Comparison of ENCODE assay signal across 27 cellular contexts in the genomic region with DNA sequence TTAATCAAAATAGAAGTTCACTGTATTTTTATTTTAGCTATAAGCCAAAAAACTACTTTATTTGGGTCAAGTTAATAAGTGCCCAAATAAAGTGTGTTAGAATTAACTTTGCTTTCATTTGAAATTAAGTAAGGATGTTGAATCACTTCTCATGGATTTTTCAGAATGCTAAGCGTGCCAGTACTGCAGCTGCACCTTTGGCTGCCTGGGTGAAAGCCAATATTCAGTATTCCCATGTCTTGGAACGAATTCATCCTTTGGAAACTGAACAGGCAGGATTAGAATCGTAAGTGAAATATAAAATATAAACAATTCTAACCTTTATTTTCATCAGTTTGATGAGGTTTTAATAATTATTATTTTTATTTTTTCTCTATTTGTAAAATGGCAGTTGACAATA.
A peak's percentile ranks its signal among the peaks of the same experiment; 100 is the strongest.
DNase-seq lines count a peak whose midpoint lies in the region; ATAC-seq, FAIRE-seq and TF ChIP-seq lines count a peak whose summit lies in the region.
"Had no signal": no experiment of that assay in that cellular context is flagged by ENCODE, and none has a peak within 500 bp of the region (broad histone marks: within the 10 kb centered on the region; RNA-seq: fewer than 3 reads in every experiment).

No MANE protein-coding gene starts in this region.

- intact Hi-C loops in activated naive CD4-positive, alpha-beta T cell treated with anti-CD3 and anti-CD28 coated beads for 36 hours (cut with micrococcal nuclease): no loop called here
- intact Hi-C loops in naive thymus-derived CD4-positive, alpha-beta T cell (cut with micrococcal nuclease): no loop called here

- FAIRE-seq in astrocyte (lab: Jason Lieb, UNC): no peak
- FAIRE-seq: GM12892, HepG2 had no signal

- no peaks in the 10 kb centered on the region for H3K4me1 Mint-ChIP-seq in astrocyte (ENCODE audit: low read depth, unreplicated experiment)
- H3K4me1 Mint-ChIP-seq in activated naive CD4-positive, alpha-beta T cell treated with anti-CD3 and anti-CD28 coated beads for 36 hours (ENCODE audit: low read depth): no peaks in the 10 kb centered on the region
- no peaks in the 10 kb centered on the region for H3K4me1 Mint-ChIP-seq in naive thymus-derived CD4-positive, alpha-beta T cell
- H3K4me1 Mint-ChIP-seq: CD8-positive, alpha-beta memory T cell had no signal

- H3K27ac ChIP-seq in astrocyte (ENCODE audit: low read depth, low read length) (no peak overlapping the region), fibroblast of lung (ENCODE audit: insufficient read depth, low read length) (no peak overlapping the region)
- H3K27ac ChIP-seq in naive thymus-derived CD4-positive, alpha-beta T cell (ENCODE audit: low read depth, low read length): no peak overlapping the region
- H3K27ac ChIP-seq: C4-2B, HL-60 had no signal

- H3K4me2 ChIP-seq in astrocyte (ENCODE audit: low read length) (no peak overlapping the region), fibroblast of lung (ENCODE audit: extremely low read depth, insufficient read depth, low read length) (no peak overlapping the region)

- H3K27me3 Mint-ChIP-seq in astrocyte (ENCODE audit: low read depth, unreplicated experiment): no peaks in the 10 kb centered on the region
- H3K27me3 Mint-ChIP-seq in activated naive CD4-positive, alpha-beta T cell treated with anti-CD3 and anti-CD28 coated beads for 36 hours (ENCODE audit: low read depth): no peaks in the 10 kb centered on the region
- H3K27me3 Mint-ChIP-seq in naive thymus-derived CD4-positive, alpha-beta T cell: no peaks in the 10 kb centered on the region
- H3K27me3 Mint-ChIP-seq: CD8-positive, alpha-beta memory T cell had no signal

- H3K9me3 ChIP-seq in astrocyte (ENCODE audit: insufficient read depth, low read depth, low read length) (no peaks in the 10 kb centered on the region), fibroblast of lung (ENCODE audit: control insufficient read depth, insufficient read depth, low read depth, low read length) (no peaks in the 10 kb centered on the region)
- no peaks in the 10 kb centered on the region for H3K9me3 ChIP-seq in naive thymus-derived CD4-positive, alpha-beta T cell (ENCODE audit: control insufficient read depth in 2 of 3, low read length in 3 of 3)

- TF ChIP-seq CTCF in astrocyte (IDR thresholded peaks at IDR 0.05; ENCODE audit: insufficient read depth, low read depth, low read length) (no peak), fibroblast of lung (conservative IDR thresholded peaks at IDR 0.05 in 1 of 2, IDR thresholded peaks at IDR 0.05 in 1 of 2; ENCODE audit: low read depth in 1 of 2, low read length in 2 of 2) (no peak)

- H3K27me3 ChIP-seq in astrocyte (ENCODE audit: insufficient read depth, low read length) (no peaks in the 10 kb centered on the region), fibroblast of lung (ENCODE audit: control insufficient read depth, insufficient read depth, low read length) (no peaks in the 10 kb centered on the region)
- no peaks in the 10 kb centered on the region for H3K27me3 ChIP-seq in naive thymus-derived CD4-positive, alpha-beta T cell (ENCODE audit: control insufficient read depth in 2 of 2, insufficient read depth in 2 of 2, low read length in 2 of 2)

- H3K36me3 ChIP-seq in astrocyte (ENCODE audit: insufficient read depth, low read length) (no peaks in the 10 kb centered on the region), fibroblast of lung (ENCODE audit: control insufficient read depth, insufficient read depth, low read length) (no peaks in the 10 kb centered on the region)
- H3K36me3 ChIP-seq in naive thymus-derived CD4-positive, alpha-beta T cell (ENCODE audit: control insufficient read depth in 2 of 3, insufficient read depth in 3 of 3, low read length in 3 of 3): no peaks in the 10 kb centered on the region

- POLR2A ChIA-PET in naive thymus-derived CD4-positive, alpha-beta T cell (lab: Charles Lee): no interaction called here

- no peak overlapping the region for H3K27ac Mint-ChIP-seq in astrocyte (ENCODE audit: unreplicated experiment)
- H3K27ac Mint-ChIP-seq in activated naive CD4-positive, alpha-beta T cell treated with anti-CD3 and anti-CD28 coated beads for 36 hours: no peak overlapping the region
- no peak overlapping the region for H3K27ac Mint-ChIP-seq in naive thymus-derived CD4-positive, alpha-beta T cell
- H3K27ac Mint-ChIP-seq: CD8-positive, alpha-beta memory T cell had no signal

- no peaks in the 10 kb centered on the region for H3K9me3 Mint-ChIP-seq in astrocyte (ENCODE audit: unreplicated experiment)
- no peaks in the 10 kb centered on the region for H3K9me3 Mint-ChIP-seq in activated naive CD4-positive, alpha-beta T cell treated with anti-CD3 and anti-CD28 coated beads for 36 hours
- H3K9me3 Mint-ChIP-seq in naive thymus-derived CD4-positive, alpha-beta T cell: no peaks in the 10 kb centered on the region
- H3K9me3 Mint-ChIP-seq: CD8-positive, alpha-beta memory T cell had no signal

- H2AFZ ChIP-seq in astrocyte (ENCODE audit: low read depth, low read length): no peak overlapping the region
- no peak overlapping the region for H2AFZ ChIP-seq in fibroblast of lung (ENCODE audit: low read length)

- H4K20me1 ChIP-seq in astrocyte (ENCODE audit: insufficient read depth, low read length) (no peaks in the 10 kb centered on the region), fibroblast of lung (ENCODE audit: control insufficient read depth, extremely low read depth, insufficient read depth, low read length) (no peaks in the 10 kb centered on the region)

- H3K9ac ChIP-seq in astrocyte (ENCODE audit: low read length): no peak overlapping the region
- no peak overlapping the region for H3K9ac ChIP-seq in fibroblast of lung (ENCODE audit: insufficient read depth, low read length)

- H3K4me1 ChIP-seq in astrocyte (ENCODE audit: insufficient read depth, low read length): no peaks in the 10 kb centered on the region
- H3K4me1 ChIP-seq in fibroblast of lung (ENCODE audit: control insufficient read depth, extremely low read depth, insufficient read depth, low read length): no peaks in the 10 kb centered on the region
- no peaks in the 10 kb centered on the region for H3K4me1 ChIP-seq in naive thymus-derived CD4-positive, alpha-beta T cell (ENCODE audit: control insufficient read depth in 2 of 2, insufficient read depth in 2 of 2, low read length in 2 of 2)

- H3K4me3 Mint-ChIP-seq in astrocyte (ENCODE audit: unreplicated experiment): no peak overlapping the region
- H3K4me3 Mint-ChIP-seq in activated naive CD4-positive, alpha-beta T cell treated with anti-CD3 and anti-CD28 coated beads for 36 hours: no peak overlapping the region
- no peak overlapping the region for H3K4me3 Mint-ChIP-seq in naive thymus-derived CD4-positive, alpha-beta T cell
- H3K4me3 Mint-ChIP-seq: CD8-positive, alpha-beta memory T cell had no signal

- DNase-seq in Ammon's horn (ENCODE audit: low spot score) (peak; percentile 2), astrocyte (ENCODE audit: low read depth) (peak; percentile 50), fibroblast of lung (ENCODE audit: low read depth in 2 of 2) (peak; percentile 24 to 57), myocyte (ENCODE audit: low read depth) (peak; percentile 7), ACHN (no peak)
- DNase-seq in activated naive CD4-positive, alpha-beta T cell treated with anti-CD3 and anti-CD28 coated beads for 36 hours: no peak
- DNase-seq in stimulated activated naive CD4-positive, alpha-beta T cell (lab: John Stamatoyannopoulos, UW): no peak
- DNase-seq in naive thymus-derived CD4-positive, alpha-beta T cell: no peak
- DNase-seq: 8988T; AML-193; Calu3; CD8-positive, alpha-beta memory T cell; DMS153; GOT3; HCEC 1CT; KBM-7; NCI-H1092; NCI-H1436 treated with DMSO at 0.1 percent for 48 hours; NCI-H1930; NCI-H2227 treated with DMSO at 0.1 percent for 48 hours; NCI-H524 treated with DMSO at 0.1 percent for 48 hours; NCI-H82 had no signal

- CTCF ChIA-PET in activated naive CD4-positive, alpha-beta T cell treated with anti-CD3 and anti-CD28 coated beads for 36 hours (lab: Charles Lee): no interaction called here
- CTCF ChIA-PET in naive thymus-derived CD4-positive, alpha-beta T cell (lab: Charles Lee): no interaction called here

- peaks cover 7% of the 10 kb centered on the region for H3K36me3 Mint-ChIP-seq in astrocyte (ENCODE audit: low read depth, unreplicated experiment)
- H3K36me3 Mint-ChIP-seq in activated naive CD4-positive, alpha-beta T cell treated with anti-CD3 and anti-CD28 coated beads for 36 hours (ENCODE audit: low read depth): peaks cover 3% of the 10 kb centered on the region
- peaks cover 0 to 5% (median 4%) of the 10 kb centered on the region in 5 donors for H3K36me3 Mint-ChIP-seq in naive thymus-derived CD4-positive, alpha-beta T cell

- ATAC-seq in naive thymus-derived CD4-positive, alpha-beta T cell: no peak
- ATAC-seq: HepG2, Right ventricle myocardium inferior had no signal

- H3K79me2 ChIP-seq in astrocyte (ENCODE audit: insufficient read depth, low read length) (no peaks in the 10 kb centered on the region), fibroblast of lung (ENCODE audit: control insufficient read depth, insufficient read depth, low read length) (no peaks in the 10 kb centered on the region)

- in situ Hi-C loops in ACHN (cut with HindIII; ENCODE audit: low pct_ligation_motif_present, low pct_unique_long_range_greater_than_20kb, low sequenced_read_pairs): no loop called here

- H3K4me3 ChIP-seq in astrocyte (ENCODE audit: insufficient read depth, low read depth, low read length): no peak overlapping the region
- H3K4me3 ChIP-seq in fibroblast of lung (replicated peaks in 1 of 4; ENCODE audit: control extremely low read depth in 1 of 4, insufficient read depth in 1 of 4, low read depth in 3 of 4, low read length in 4 of 4): no peak overlapping the region
- H3K4me3 ChIP-seq in naive thymus-derived CD4-positive, alpha-beta T cell (ENCODE audit: low read length): no peak overlapping the region

Comparison
In these comparisons a context has a peak if more than half of its experiments do, and no peak if none do; other contexts are left out.
1. DNase-seq: peak in Ammon's horn (single experiment), astrocyte (single experiment), fibroblast of lung (2 of 2) and myocyte (single experiment); none in activated naive CD4-positive, alpha-beta T cell treated with anti-CD3 and anti-CD28 coated beads for 36 hours (single experiment), stimulated activated naive CD4-positive, alpha-beta T cell (0 of 6), naive thymus-derived CD4-positive, alpha-beta T cell (0 of 9) and ACHN (single experiment).